ENCODE assay signal across 1 cellular context in the genomic region with DNA sequence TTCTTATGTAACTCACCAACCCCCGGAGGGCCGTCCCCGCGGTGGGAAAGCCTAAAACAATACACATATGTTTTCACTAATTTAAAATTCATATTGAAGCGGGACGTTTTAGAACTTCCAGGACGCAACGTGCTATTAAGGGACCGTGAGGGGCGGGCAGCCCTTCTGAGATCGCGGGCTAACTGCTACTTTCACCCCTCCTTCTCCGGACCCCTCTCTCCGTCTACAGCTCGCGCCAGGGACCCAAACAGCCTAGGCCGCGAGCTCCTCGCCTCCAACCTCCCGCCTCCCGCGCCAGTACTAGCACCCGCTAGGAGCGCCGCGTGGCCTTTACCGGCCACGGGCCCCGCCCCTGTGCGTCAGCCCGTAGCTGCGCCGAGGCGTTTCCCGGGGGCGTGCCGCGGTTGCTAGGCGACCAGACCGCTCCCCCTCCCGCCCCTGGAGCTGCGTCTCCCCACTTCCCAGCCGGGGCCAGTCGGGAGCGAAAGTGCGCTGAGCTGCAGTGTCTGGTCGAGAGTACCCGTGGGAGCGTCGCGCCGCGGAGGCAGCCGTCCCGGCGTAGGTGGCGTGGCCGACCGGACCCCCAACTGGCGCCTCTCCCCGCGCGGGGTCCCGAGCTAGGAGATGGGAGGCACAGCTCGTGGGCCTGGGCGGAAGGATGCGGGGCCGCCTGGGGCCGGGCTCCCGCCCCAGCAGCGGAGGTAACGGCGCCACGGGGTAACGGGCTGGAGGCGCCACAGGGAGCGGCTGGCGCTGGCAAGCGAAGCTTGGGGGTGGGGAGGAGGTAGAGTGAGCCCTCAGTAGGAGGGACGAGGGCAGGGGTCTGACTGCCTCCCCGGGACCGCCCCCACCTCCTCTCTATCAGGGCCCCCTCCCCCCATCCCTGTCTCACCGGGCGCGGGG.
A peak's percentile ranks its signal among the peaks of the same experiment; 100 is the strongest.
TF ChIP-seq lines count a peak whose summit lies in the region.

TSS of gene DYRK3 (plus strand) at position 457 of the 903 bp plus-strand sequence. CDS start at position 625, 168 bp downstream.

TF ChIP-seq in HepG2, 621 proteins besides CTCF, POLR2A, EP300 and RAD21 (continued from another document and continues in another):
- TF ChIP-seq ZBTB3 (CRISPR knock-in tag; IDR thresholded peaks at IDR 0.05; ENCODE audit: borderline replicate concordance, low read depth) (0 out of 2 replicates have a peak, but pooled peaks have one; percentile 58), CCDC6 (CRISPR knock-in tag; IDR thresholded peaks at IDR 0.05) (no peak; the same call in 1 of the 2 replicates), ZNF20 (CRISPR knock-in tag; IDR thresholded peaks at IDR 0.05) (no peak), ZNF614 (CRISPR knock-in tag; IDR thresholded peaks at IDR 0.05; ENCODE audit: borderline replicate concordance) (peak; percentile 8; the same call in 1 of the 2 replicates), ZNF121 (CRISPR knock-in tag; IDR thresholded peaks at IDR 0.05) (no peak), SIX1 (CRISPR knock-in tag; IDR thresholded peaks at IDR 0.05; ENCODE audit: borderline replicate concordance) (no peak), ZFP37 (CRISPR knock-in tag; IDR thresholded peaks at IDR 0.05; ENCODE audit: borderline replicate concordance) (0 out of 2 replicates have a peak, but pooled peaks have one; percentile 44), MIXL1 (CRISPR knock-in tag; IDR thresholded peaks at IDR 0.05) (0 out of 2 replicates have a peak, but pooled peaks have one; percentile 4), FIP1L1 (IDR thresholded peaks at IDR 0.05; ENCODE audit: borderline replicate concordance, insufficient read depth, low read depth, low read length) (no peak), NFE2L1 (CRISPR knock-in tag; IDR thresholded peaks at IDR 0.05; ENCODE audit: borderline replicate concordance) (no peak), SMAD1 (CRISPR knock-in tag; IDR thresholded peaks at IDR 0.05; ENCODE audit: borderline replicate concordance, low read depth) (peak; percentile 87; the same call in 1 of the 2 replicates), IRF2 (CRISPR knock-in tag; IDR thresholded peaks at IDR 0.05) (peak; percentile 30; the same call in 1 of the 2 replicates), SIN3A (IDR thresholded peaks at IDR 0.05; ENCODE audit: borderline replicate concordance, low read depth, low read length) (peak; percentile 80; the same call in 1 of the 2 replicates), PRPF4 (IDR thresholded peaks at IDR 0.05; ENCODE audit: low read depth, low read length, poor library complexity, severe bottlenecking) (no peak), MLLT10 (CRISPR knock-in tag; IDR thresholded peaks at IDR 0.05) (no peak), ZNF740 (CRISPR knock-in tag; IDR thresholded peaks at IDR 0.05) (no peak), HNRNPL (IDR thresholded peaks at IDR 0.05; ENCODE audit: low read depth, low read length) (no peak), ZBTB40 (IDR thresholded peaks at IDR 0.05) (no peak), ZBTB40 (CRISPR knock-in tag; IDR thresholded peaks at IDR 0.05) (peak; percentile 30; the same call in 1 of the 2 replicates), PAX8 (CRISPR knock-in tag; IDR thresholded peaks at IDR 0.05; ENCODE audit: borderline replicate concordance) (0 out of 2 replicates have a peak, but pooled peaks have one; percentile 80), PHF20 (CRISPR knock-in tag; IDR thresholded peaks at IDR 0.05) (no peak; the same call in 1 of the 2 replicates), KDM5B (CRISPR knock-in tag; IDR thresholded peaks at IDR 0.05; ENCODE audit: borderline replicate concordance) (peak; percentile 67; the same call in 1 of the 2 replicates), NR0B2 (CRISPR knock-in tag; IDR thresholded peaks at IDR 0.05) (peak; percentile 88), DPF2 (CRISPR knock-in tag; IDR thresholded peaks at IDR 0.05; ENCODE audit: borderline replicate concordance, low read depth) (no peak), HMG20B (CRISPR knock-in tag; conservative IDR thresholded peaks at IDR 0.05) (no peak), ZSCAN31 (CRISPR knock-in tag; IDR thresholded peaks at IDR 0.05; ENCODE audit: low read depth) (no peak; the same call in 1 of the 2 replicates), MED8 (CRISPR knock-in tag; IDR thresholded peaks at IDR 0.05; ENCODE audit: insufficient replicate concordance) (peak; percentile 62), ARNT2 (CRISPR knock-in tag; IDR thresholded peaks at IDR 0.05; ENCODE audit: low read depth) (peak; percentile 88), FOSL2 (CRISPR knock-in tag; IDR thresholded peaks at IDR 0.05) (peak; percentile 54), SMAD3 (CRISPR knock-in tag; IDR thresholded peaks at IDR 0.05) (no peak), SALL1 (CRISPR knock-in tag; IDR thresholded peaks at IDR 0.05) (peak; percentile 67), TGIF2 (CRISPR knock-in tag; IDR thresholded peaks at IDR 0.05) (no peak), ZNF44 (CRISPR knock-in tag; IDR thresholded peaks at IDR 0.05) (peak; percentile 51; the same call in 1 of the 2 replicates), FOXK2 (IDR thresholded peaks at IDR 0.05) (no peak), ZNF792 (CRISPR knock-in tag; IDR thresholded peaks at IDR 0.05) (peak; percentile 76; the same call in 1 of the 2 replicates), ZNF879 (CRISPR knock-in tag; IDR thresholded peaks at IDR 0.05) (peak; percentile 71; the same call in 1 of the 2 replicates), HOXA7 (CRISPR knock-in tag; IDR thresholded peaks at IDR 0.05) (no peak), ZNF572 (CRISPR knock-in tag; IDR thresholded peaks at IDR 0.05) (no peak), FOXJ3 (CRISPR knock-in tag; IDR thresholded peaks at IDR 0.05; ENCODE audit: borderline replicate concordance) (no peak), ZNF275 (CRISPR knock-in tag; IDR thresholded peaks at IDR 0.05; ENCODE audit: borderline replicate concordance) (no peak), ZNF704 (CRISPR knock-in tag; IDR thresholded peaks at IDR 0.05; ENCODE audit: borderline replicate concordance) (peak; percentile 81; the same call in 1 of the 2 replicates), ZFP36L1 (CRISPR knock-in tag; IDR thresholded peaks at IDR 0.05) (0 out of 2 replicates have a peak, but pooled peaks have one; percentile 68), NR1H2 (CRISPR knock-in tag; IDR thresholded peaks at IDR 0.05; ENCODE audit: borderline replicate concordance, low read depth) (no peak), ZFP41 (CRISPR knock-in tag; IDR thresholded peaks at IDR 0.05; ENCODE audit: borderline replicate concordance) (0 out of 2 replicates have a peak, but pooled peaks have one; percentile 37)
- TF ChIP-seq, protein P1, sequence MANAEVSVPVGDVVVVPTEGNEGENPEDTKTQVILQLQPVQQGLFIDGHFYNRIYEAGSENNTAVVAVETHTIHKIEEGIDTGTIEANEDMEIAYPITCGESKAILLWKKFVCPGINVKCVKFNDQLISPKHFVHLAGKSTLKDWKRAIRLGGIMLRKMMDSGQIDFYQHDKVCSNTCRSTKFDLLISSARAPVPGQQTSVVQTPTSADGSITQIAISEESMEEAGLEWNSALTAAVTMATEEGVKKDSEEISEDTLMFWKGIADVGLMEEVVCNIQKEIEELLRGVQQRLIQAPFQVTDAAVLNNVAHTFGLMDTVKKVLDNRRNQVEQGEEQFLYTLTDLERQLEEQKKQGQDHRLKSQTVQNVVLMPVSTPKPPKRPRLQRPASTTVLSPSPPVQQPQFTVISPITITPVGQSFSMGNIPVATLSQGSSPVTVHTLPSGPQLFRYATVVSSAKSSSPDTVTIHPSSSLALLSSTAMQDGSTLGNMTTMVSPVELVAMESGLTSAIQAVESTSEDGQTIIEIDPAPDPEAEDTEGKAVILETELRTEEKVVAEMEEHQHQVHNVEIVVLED (CRISPR knock-in tag; IDR thresholded peaks at IDR 0.05; ENCODE audit: borderline replicate concordance) = peak; percentile 97
- TF ChIP-seq, protein P2, sequence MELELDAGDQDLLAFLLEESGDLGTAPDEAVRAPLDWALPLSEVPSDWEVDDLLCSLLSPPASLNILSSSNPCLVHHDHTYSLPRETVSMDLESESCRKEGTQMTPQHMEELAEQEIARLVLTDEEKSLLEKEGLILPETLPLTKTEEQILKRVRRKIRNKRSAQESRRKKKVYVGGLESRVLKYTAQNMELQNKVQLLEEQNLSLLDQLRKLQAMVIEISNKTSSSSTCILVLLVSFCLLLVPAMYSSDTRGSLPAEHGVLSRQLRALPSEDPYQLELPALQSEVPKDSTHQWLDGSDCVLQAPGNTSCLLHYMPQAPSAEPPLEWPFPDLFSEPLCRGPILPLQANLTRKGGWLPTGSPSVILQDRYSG (CRISPR knock-in tag; IDR thresholded peaks at IDR 0.05) = no peak
